In the genomic region with DNA sequence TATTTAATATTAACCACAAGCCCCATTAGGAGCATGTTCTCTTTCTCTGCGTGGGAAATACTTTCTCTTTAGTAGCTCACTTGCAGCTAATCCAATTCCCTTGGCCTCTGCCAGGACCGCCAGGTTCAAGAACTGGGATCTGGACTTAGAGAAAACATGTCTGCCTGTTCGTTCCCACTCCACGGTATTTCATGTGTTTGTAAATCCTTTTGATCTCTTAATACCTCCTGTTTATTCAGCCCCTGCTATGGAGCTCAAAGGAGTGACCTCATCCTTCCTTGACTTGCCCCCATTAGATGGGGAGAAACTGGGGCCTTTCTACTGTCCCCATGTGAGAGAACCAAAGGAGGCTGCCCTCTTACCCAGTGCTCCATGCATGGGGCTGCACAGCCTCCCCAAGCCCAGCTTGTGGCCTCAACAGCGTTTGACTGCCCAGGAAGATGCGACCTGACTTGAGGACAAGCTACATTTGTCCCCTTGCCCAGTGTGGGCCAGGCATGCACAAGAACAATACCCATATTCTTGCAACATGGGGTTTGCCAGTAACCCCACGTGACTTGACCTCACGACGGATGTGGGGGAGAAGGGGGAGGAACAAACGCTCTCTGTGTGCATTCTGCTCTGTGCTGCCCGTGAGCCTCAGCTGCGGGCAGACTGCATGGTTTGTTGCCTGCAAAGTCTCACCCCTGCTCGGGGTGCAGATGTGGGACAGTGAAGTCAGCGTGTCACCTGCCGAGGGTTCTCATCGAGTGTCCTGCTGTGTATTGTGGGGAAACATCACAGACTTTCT, we compare ENCODE assay signal across 8 cellular contexts. TPM values are rescaled to one million over a fixed set of nuclear protein-coding genes. Genes with fewer than 3 reads are reported as not detected.
DNase-seq lines count a peak whose midpoint lies in the region; TF ChIP-seq lines count a peak whose summit lies in the region.

No MANE protein-coding gene starts in this region.

- intact Hi-C loops in uterus (cut with DNase I; ENCODE audit: low total_unique reads) = no loop called here

- H3K36me3 ChIP-seq in uterus = no peaks in the 10 kb centered on the region

- TF ChIP-seq CTCF in uterus (IDR thresholded peaks at IDR 0.05) = no peak

- peak overlapping the region; percentile 86 to 96 for H3K27ac ChIP-seq in uterus

- peak; percentile 54 for DNase-seq in AG20443 (ENCODE audit: low spot score)
- DNase-seq in H4 (ENCODE audit: low spot score) = peak; percentile 81
- DNase-seq in RPMI8226 = peak; percentile 75
- DNase-seq in activated gamma-delta T cell (lab: John Stamatoyannopoulos, UW) = peak; percentile 16
- DNase-seq in globus pallidus (ENCODE audit: low spot score) = peak; percentile 99
- peak; percentile 79 for DNase-seq in retina
- DNase-seq in uterus = peak; percentile 50 to 64
- no peak for DNase-seq in HuH-7 (ENCODE audit: low spot score)

- peak overlapping the region in 1 of 2 donors; percentile 11 for H3K4me3 ChIP-seq in uterus

- no peaks in the 10 kb centered on the region for H3K9me3 ChIP-seq in uterus

- no peaks in the 10 kb centered on the region for H3K27me3 ChIP-seq in uterus

- peaks cover 45 to 51% of the 10 kb centered on the region in 2 donors for H3K4me1 ChIP-seq in uterus

- peak in 1 of 2 donors; percentile 27 for TF ChIP-seq POLR2A in uterus (IDR thresholded peaks at IDR 0.05)

RNA-seq across cellular contexts. Expression of gene CD9, which starts 30.3 kb away (rescaled TPM):
- 86.6 and 133 TPM in 2 replicates for total RNA-seq in H4 (2014; rRNA removed; shearing (Covaris generic))
- total RNA-seq in uterus = 100 to 1,000 TPM; 161 to 275 (median 207) TPM
